31 cellular contexts compared by ENCODE assay signal in the genomic region with DNA sequence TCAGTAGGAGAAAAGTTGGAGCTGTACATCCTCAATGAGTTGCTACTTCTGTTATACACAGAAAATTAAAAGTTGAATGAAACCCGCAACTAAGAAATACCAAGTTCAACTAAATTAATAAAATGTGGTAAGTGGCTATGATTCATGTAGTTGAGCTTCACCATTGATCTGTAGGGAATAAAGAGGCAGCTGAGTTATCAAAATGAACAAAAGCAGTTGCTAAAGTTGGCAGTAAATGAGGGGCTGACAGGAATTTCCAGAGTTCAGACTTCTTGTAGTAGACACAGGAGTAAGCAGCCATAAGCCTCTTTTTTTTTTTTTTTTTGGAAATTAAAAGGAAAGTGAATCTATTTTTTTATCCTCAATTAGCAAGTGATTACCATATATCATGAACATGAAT.
"Had no signal": no experiment of that assay in that cellular context is flagged by ENCODE, and none has a peak within 500 bp of the region (broad histone marks: within the 10 kb centered on the region; RNA-seq: fewer than 3 reads in every experiment).

No MANE protein-coding gene starts in this region.

- H3K27me3 Mint-ChIP-seq: activated naive CD4-positive, alpha-beta T cell treated with anti-CD3 and anti-CD28 coated beads, Interleukin-2, amount 10 ng/mL, durations not matched to agents 7 days and 5 days; activated naive CD8-positive, alpha-beta T cell treated with anti-CD3 and anti-CD28 coated beads, Interleukin-2, amount 10 ng/mL, durations not matched to agents 7 days and 5 days; central memory CD8-positive, alpha-beta T cell; dendritic cell treated with granulocyte-macrophage colony-stimulating factor and Interleukin-4, amounts not matched to agents 40 ng/mL and 50 ng/mL, for 4 days; natural killer cell treated with Interleukin-12 subunit alpha and Interleukin-12 subunit beta and Interleukin-15 and Interleukin-18, amount 100 ng/mL, for 72 hours; stimulated activated memory B cell treated with anti-CD40 and anti-IgM and Interleukin-4, amounts not matched to agents 10 μg/mL and 1 μg/mL and 100 μg/mL, for 72 hours had no signal

- H3K4me3 Mint-ChIP-seq: activated naive CD4-positive, alpha-beta T cell treated with anti-CD3 and anti-CD28 coated beads, Interleukin-2, amount 10 ng/mL, durations not matched to agents 7 days and 5 days; activated naive CD8-positive, alpha-beta T cell treated with anti-CD3 and anti-CD28 coated beads, Interleukin-2, amount 10 ng/mL, durations not matched to agents 7 days and 5 days; activated T-helper 1 cell treated with anti-CD3 and anti-CD28 coated beads, Interleukin-12 subunit alpha, Interleukin-12 subunit beta, Interleukin-2, Interleukin-4 antibody, amounts not matched to agents 30 ng/mL and 10 ng/mL and 1 ng/mL, durations not matched to agents 14 hours and 24 hours and 36 hours; central memory CD8-positive, alpha-beta T cell; dendritic cell treated with granulocyte-macrophage colony-stimulating factor and Interleukin-4, amounts not matched to agents 40 ng/mL and 50 ng/mL, for 4 days; endodermal cell; natural killer cell treated with Interleukin-12 subunit alpha and Interleukin-12 subunit beta and Interleukin-15 and Interleukin-18, amount 100 ng/mL, for 72 hours; stimulated activated memory B cell treated with anti-CD40 and anti-IgM and Interleukin-4, amounts not matched to agents 10 μg/mL and 1 μg/mL and 100 μg/mL, for 72 hours; stimulated activated naive CD8-positive, alpha-beta T cell treated with anti-CD3 and anti-CD28 coated beads, Interleukin-15, amount 100 ng/mL, for 72 hours; T-helper 1 cell treated with Interleukin-12 subunit alpha and Interleukin-12 subunit beta and Interleukin-4 antibody, amounts not matched to agents 30 μg/mL and 1 μg/mL, for 36 hours had no signal

- H3K4me1 Mint-ChIP-seq: activated naive CD4-positive, alpha-beta T cell treated with anti-CD3 and anti-CD28 coated beads, Interleukin-2, amount 10 ng/mL, durations not matched to agents 7 days and 5 days; activated naive CD8-positive, alpha-beta T cell treated with anti-CD3 and anti-CD28 coated beads, Interleukin-2, amount 10 ng/mL, durations not matched to agents 7 days and 5 days; central memory CD8-positive, alpha-beta T cell; stimulated activated memory B cell treated with anti-CD40 and anti-IgM and Interleukin-4, amounts not matched to agents 10 μg/mL and 1 μg/mL and 100 μg/mL, for 72 hours; stimulated activated naive CD8-positive, alpha-beta T cell treated with anti-CD3 and anti-CD28 coated beads, Interleukin-15, amount 100 ng/mL, for 72 hours had no signal

- H3K27ac Mint-ChIP-seq: activated naive CD4-positive, alpha-beta T cell treated with anti-CD3 and anti-CD28 coated beads, Interleukin-2, amount 10 ng/mL, durations not matched to agents 7 days and 5 days; activated naive CD8-positive, alpha-beta T cell treated with anti-CD3 and anti-CD28 coated beads, Interleukin-2, amount 10 ng/mL, durations not matched to agents 7 days and 5 days; activated T-helper 1 cell treated with anti-CD3 and anti-CD28 coated beads, Interleukin-12 subunit alpha, Interleukin-12 subunit beta, Interleukin-2, Interleukin-4 antibody, amounts not matched to agents 30 ng/mL and 10 ng/mL and 1 ng/mL, durations not matched to agents 14 hours and 24 hours and 36 hours; dendritic cell treated with granulocyte-macrophage colony-stimulating factor and Interleukin-4, amounts not matched to agents 40 ng/mL and 50 ng/mL, for 4 days; endodermal cell; natural killer cell treated with Interleukin-12 subunit alpha and Interleukin-12 subunit beta and Interleukin-15 and Interleukin-18, amount 100 ng/mL, for 72 hours; stimulated activated memory B cell treated with anti-CD40 and anti-IgM and Interleukin-4, amounts not matched to agents 10 μg/mL and 1 μg/mL and 100 μg/mL, for 72 hours; stimulated activated naive CD8-positive, alpha-beta T cell treated with anti-CD3 and anti-CD28 coated beads, Interleukin-15, amount 100 ng/mL, for 72 hours; T-helper 1 cell treated with Interleukin-12 subunit alpha and Interleukin-12 subunit beta and Interleukin-4 antibody, amounts not matched to agents 30 μg/mL and 1 μg/mL, for 36 hours had no signal

- H3K4me1 ChIP-seq: ascending aorta, gastroesophageal sphincter, thyroid gland had no signal

- H3K4me3 ChIP-seq: ascending aorta, gastroesophageal sphincter, hepatocyte, thyroid gland had no signal

- ATAC-seq: activated CD4-positive, CD25-positive, alpha-beta regulatory T cell treated with anti-CD3 and anti-CD28 coated beads, Interleukin-2, amount 50 U/mL, for 24 hours; esophagus mucosa; gastroesophageal sphincter; natural killer cell treated with Interleukin-12 subunit alpha and Interleukin-12 subunit beta and Interleukin-15 and Interleukin-18, amount 100 ng/mL, for 72 hours; sciatic nerve; stimulated activated memory B cell treated with anti-CD40 and anti-IgM and Interleukin-4, amounts not matched to agents 10 μg/mL and 1 μg/mL and 100 μg/mL, for 72 hours; stimulated activated naive CD8-positive, alpha-beta T cell treated with anti-CD3 and anti-CD28 coated beads, Interleukin-15, amount 100 ng/mL, for 72 hours had no signal

- H3K36me3 Mint-ChIP-seq: activated naive CD4-positive, alpha-beta T cell treated with anti-CD3 and anti-CD28 coated beads, Interleukin-2, amount 10 ng/mL, durations not matched to agents 7 days and 5 days; activated naive CD8-positive, alpha-beta T cell treated with anti-CD3 and anti-CD28 coated beads, Interleukin-2, amount 10 ng/mL, durations not matched to agents 7 days and 5 days; natural killer cell treated with Interleukin-12 subunit alpha and Interleukin-12 subunit beta and Interleukin-15 and Interleukin-18, amount 100 ng/mL, for 72 hours; stimulated activated memory B cell treated with anti-CD40 and anti-IgM and Interleukin-4, amounts not matched to agents 10 μg/mL and 1 μg/mL and 100 μg/mL, for 72 hours had no signal

- H3K9me3 Mint-ChIP-seq: activated naive CD4-positive, alpha-beta T cell treated with anti-CD3 and anti-CD28 coated beads, Interleukin-2, amount 10 ng/mL, durations not matched to agents 7 days and 5 days; activated T-helper 1 cell treated with anti-CD3 and anti-CD28 coated beads, Interleukin-12 subunit alpha, Interleukin-12 subunit beta, Interleukin-2, Interleukin-4 antibody, amounts not matched to agents 30 ng/mL and 10 ng/mL and 1 ng/mL, durations not matched to agents 14 hours and 24 hours and 36 hours; endodermal cell; stimulated activated memory B cell treated with anti-CD40 and anti-IgM and Interleukin-4, amounts not matched to agents 10 μg/mL and 1 μg/mL and 100 μg/mL, for 72 hours; T-helper 1 cell treated with Interleukin-12 subunit alpha and Interleukin-12 subunit beta and Interleukin-4 antibody, amounts not matched to agents 30 μg/mL and 1 μg/mL, for 36 hours had no signal

- H3K36me3 ChIP-seq: ascending aorta, gastroesophageal sphincter, thyroid gland, WERI-Rb-1 had no signal

- DNase-seq: activated CD4-positive, alpha-beta T cell treated with anti-CD3 and anti-CD28 coated beads for 48 hours; activated CD4-positive, alpha-beta T cell treated with anti-CD3 and anti-CD28 coated beads, Interleukin-2, amount 50 U/mL, for 48 hours; activated CD8-positive, alpha-beta memory T cell treated with anti-CD3 and anti-CD28 coated beads for 24 hours; activated effector memory CD4-positive, alpha-beta T cell treated with anti-CD3 and anti-CD28 coated beads, Interleukin-2, amount 50 U/mL, for 16 hours; activated naive CD4-positive, alpha-beta T cell treated with anti-CD3 and anti-CD28 coated beads, Interleukin-2, amount 10 ng/mL, durations not matched to agents 7 days and 5 days; activated naive CD8-positive, alpha-beta T cell treated with anti-CD3 and anti-CD28 coated beads, Interleukin-2, amount 10 ng/mL, durations not matched to agents 7 days and 5 days; activated T-cell treated with anti-CD3 and anti-CD28 coated beads, Interleukin-2, amount 50 U/mL, for 1 hour; endodermal cell; islet precursor cell; midbrain; posterior cingulate gyrus; small intestine; stimulated activated CD4-positive, alpha-beta T cell treated with anti-CD3 and anti-CD28 coated beads, Interleukin-4, amount 100 ng/mL, for 24 hours; stimulated activated CD8-positive, alpha-beta memory T cell treated with anti-CD3 and anti-CD28 coated beads, Interleukin-4, amount 100 ng/mL, for 48 hours; stimulated activated naive CD8-positive, alpha-beta T cell treated with anti-CD3 and anti-CD28 coated beads, Interleukin-15, amount 100 ng/mL, for 72 hours; SW 1271; T-helper 9 cell; thyroid gland; WERI-Rb-1 had no signal

- H3K9me3 ChIP-seq: ascending aorta, gastroesophageal sphincter, thyroid gland had no signal
